Comparison of ENCODE assay signal across 1 cellular context in genomic region chr11:35076201-35077100, GRCh38.
A peak's percentile ranks its signal among the peaks of the same experiment; 100 is the strongest.
TF ChIP-seq lines count a peak whose summit lies in the region.

No MANE protein-coding gene starts in this region.

TF ChIP-seq in liver, 16 proteins besides CTCF, POLR2A, EP300 and RAD21 (continued from another document):
- TF ChIP-seq FOXA1 (IDR thresholded peaks at IDR 0.05): no peak
- TF ChIP-seq JUND (IDR thresholded peaks at IDR 0.05): peak in 1 of 2 donors; percentile 42
- no peak for TF ChIP-seq YY1 (IDR thresholded peaks at IDR 0.05)
- TF ChIP-seq GABPA (IDR thresholded peaks at IDR 0.05 in 1 of 2, conservative IDR thresholded peaks at IDR 0.05 in 1 of 2): no peak
- peak; percentile 35 for TF ChIP-seq MAX (IDR thresholded peaks at IDR 0.05)
- peak; percentile 98 for TF ChIP-seq NR2F2 (IDR thresholded peaks at IDR 0.05)
